14 cellular contexts compared by ENCODE assay signal in genomic region chr9:31807574-31808256, GRCh38.
DNase-seq lines count a peak whose midpoint lies in the region; ATAC-seq, FAIRE-seq and TF ChIP-seq lines count a peak whose summit lies in the region.
"Had no signal": no experiment of that assay in that cellular context is flagged by ENCODE, and none has a peak within 500 bp of the region (broad histone marks: within the 10 kb centered on the region; RNA-seq: fewer than 3 reads in every experiment).

No MANE protein-coding gene starts in this region.

- H3K36me3 Mint-ChIP-seq in type B pancreatic cell, result no peaks in the 10 kb centered on the region

- TF ChIP-seq RAD21 in SK-N-SH (IDR thresholded peaks at IDR 0.05; ENCODE audit: low read length), result no peak

- no peaks in the 10 kb centered on the region for H3K36me3 ChIP-seq in SK-N-SH (replicated peaks in 1 of 2; ENCODE audit: control insufficient read depth in 1 of 2, insufficient read depth in 2 of 2, low read length in 1 of 2)

- FAIRE-seq in GM19239 (lab: Jason Lieb, UNC), result no peak

- H3K27me3 ChIP-seq in SK-N-SH (ENCODE audit: insufficient read depth), result no peaks in the 10 kb centered on the region

- H3K4me1 Mint-ChIP-seq in type B pancreatic cell (ENCODE audit: unreplicated experiment), result no peaks in the 10 kb centered on the region

- 56% methylated on average over 16 of the region's 17 CpGs for WGBS in SK-N-SH (ENCODE audit: low lambda C conversion rate)

- no peaks in the 10 kb centered on the region for H3K27me3 Mint-ChIP-seq in type B pancreatic cell

- H3K27ac Mint-ChIP-seq in type B pancreatic cell, result no peak overlapping the region

- no peaks in the 10 kb centered on the region for H3K9me2 ChIP-seq in SK-N-SH

- CTCF ChIA-PET in SK-N-SH (lab: Yijun Ruan, JAX), result no interaction called here

- no peaks in the 10 kb centered on the region for H3K9me3 ChIP-seq in SK-N-SH

- POLR2A ChIA-PET in SK-N-SH (lab: Yijun Ruan, JAX), result no interaction called here

- TF ChIP-seq EP300 in SK-N-SH (IDR thresholded peaks at IDR 0.05; ENCODE audit: borderline replicate concordance in 1 of 2, low read depth in 1 of 2, low read length in 1 of 2), result no peak

- H3F3A ChIP-seq in SK-N-SH (replicated peaks; ENCODE audit: insufficient read depth), result no peaks in the 10 kb centered on the region

- no peaks in the 10 kb centered on the region for H3K4me1 ChIP-seq in SK-N-SH (ENCODE audit: control insufficient read depth in 1 of 2, insufficient read depth in 2 of 2, low read depth in 1 of 2, low read length in 1 of 2)

- H3K4me3 ChIP-seq in SK-N-SH (ENCODE audit: low read depth in 2 of 2, low read length in 1 of 2) (peak overlapping the region in 1 of 2 experiments; percentile 8; a peak in 1 of 4 replicates), epithelial cell of esophagus (ENCODE audit: low read length) (no peak overlapping the region)
- H3K4me3 ChIP-seq: skin epidermis had no signal

- no peak overlapping the region for H3K9ac ChIP-seq in SK-N-SH

- no peak overlapping the region for H2AFZ ChIP-seq in SK-N-SH (ENCODE audit: low read depth)

- H3K9me3 Mint-ChIP-seq in type B pancreatic cell, result no peaks in the 10 kb centered on the region

- DNase-seq in SK-N-SH, result no peak
- peak; percentile 27 for DNase-seq in NCI-H526 treated with DMSO at 0.1 percent for 48 hours (lab: John Stamatoyannopoulos, UW)
- peak; percentile 8 for DNase-seq in epithelial cell of esophagus (ENCODE audit: low read depth)
- DNase-seq in type B pancreatic cell (ENCODE audit: extremely low spot score, unreplicated experiment), result no peak
- no peak for DNase-seq in GM19239 (ENCODE audit: insufficient read length, low spot score)
- no peak for DNase-seq in NCI-H2171 treated with DMSO at 0.1 percent for 48 hours (lab: John Stamatoyannopoulos, UW)
- DNase-seq: activated CD4-positive, alpha-beta T cell treated with anti-CD3 and anti-CD28 coated beads, Interleukin-2, amount 50 U/mL, for 4 hours; COR-L47; NCI-H446 treated with DMSO at 0.1 percent for 48 hours; T-helper 9 cell had no signal

- peak; percentile 16; the same call in 1 of the 2 replicates for TF ChIP-seq CTCF in SK-N-SH (IDR thresholded peaks at IDR 0.05)
- TF ChIP-seq CTCF in epithelial cell of esophagus (IDR thresholded peaks at IDR 0.05; ENCODE audit: insufficient read depth, low read depth, low read length, missing control alignments), result no peak
- no peak for TF ChIP-seq CTCF in type B pancreatic cell (conservative IDR thresholded peaks at IDR 0.05)

- H4K20me1 ChIP-seq in SK-N-SH (ENCODE audit: insufficient read depth), result no peaks in the 10 kb centered on the region

- ATAC-seq in SK-N-SH treated with all-trans-retinoic acid at 6 μM for 48 hours (no peak), GM18520 (IDR thresholded peaks at IDR 0.05; ENCODE audit: unreplicated experiment) (no peak)

- H3K27ac ChIP-seq in SK-N-SH (ENCODE audit: low read depth in 2 of 2, low read length in 1 of 2), result no peak overlapping the region
- H3K27ac ChIP-seq: RWPE1, skin epidermis had no signal

- no peaks in the 10 kb centered on the region for H3K79me2 ChIP-seq in SK-N-SH (ENCODE audit: insufficient read depth)

- no peak overlapping the region for H3K4me2 ChIP-seq in SK-N-SH

- H3K4me3 Mint-ChIP-seq in type B pancreatic cell, result peak overlapping the region; percentile 58

TF ChIP-seq in SK-N-SH, 30 proteins besides CTCF, POLR2A, EP300 and RAD21 (continues in another document):
- TF ChIP-seq MEF2A (IDR thresholded peaks at IDR 0.05; ENCODE audit: borderline replicate concordance, low read depth) (no peak), SIN3A (IDR thresholded peaks at IDR 0.05; ENCODE audit: borderline replicate concordance, low read depth, low read length) (no peak), JUND (IDR thresholded peaks at IDR 0.05) (no peak), FOSL2 (IDR thresholded peaks at IDR 0.05; ENCODE audit: borderline replicate concordance, low read depth) (no peak), MAX (IDR thresholded peaks at IDR 0.05; ENCODE audit: low read depth) (no peak), GABPA (IDR thresholded peaks at IDR 0.05; ENCODE audit: low read depth) (no peak), REST (IDR thresholded peaks at IDR 0.05; ENCODE audit: low read depth, low read length) (no peak), POLR2AphosphoS5 (IDR thresholded peaks at IDR 0.05; ENCODE audit: low read depth, low read length) (no peak), NFIC (IDR thresholded peaks at IDR 0.05; ENCODE audit: borderline replicate concordance) (no peak), RXRA (IDR thresholded peaks at IDR 0.05; ENCODE audit: borderline replicate concordance, low read depth) (no peak), TAF1 (IDR thresholded peaks at IDR 0.05; ENCODE audit: borderline replicate concordance, low read depth, low read length) (no peak), SMC3 (IDR thresholded peaks at IDR 0.05; ENCODE audit: low read depth, low read length) (no peak)

TF ChIP-seq in SK-N-SH treated with all-trans-retinoic acid at 6 μM for 48 hours, 23 proteins besides CTCF, POLR2A, EP300 and RAD21:
- TF ChIP-seq BACH2 (CRISPR knock-in tag; IDR thresholded peaks at IDR 0.05; ENCODE audit: borderline replicate concordance) (no peak), ZFP3 (CRISPR knock-in tag; IDR thresholded peaks at IDR 0.05) (no peak), ARNTL (CRISPR knock-in tag; IDR thresholded peaks at IDR 0.05; ENCODE audit: borderline replicate concordance, low read depth) (no peak), CREB5 (CRISPR knock-in tag; IDR thresholded peaks at IDR 0.05; ENCODE audit: low read depth) (no peak), TSHZ2 (CRISPR knock-in tag; IDR thresholded peaks at IDR 0.05) (no peak), ZC3H10 (CRISPR knock-in tag; IDR thresholded peaks at IDR 0.05) (no peak), TOX (CRISPR knock-in tag; IDR thresholded peaks at IDR 0.05; ENCODE audit: borderline replicate concordance) (no peak), ESRRG (CRISPR knock-in tag; IDR thresholded peaks at IDR 0.05) (no peak), ZNF565 (CRISPR knock-in tag; conservative IDR thresholded peaks at IDR 0.05; ENCODE audit: low read depth) (no peak), RARB (CRISPR knock-in tag; IDR thresholded peaks at IDR 0.05) (no peak), ZFP30 (CRISPR knock-in tag; IDR thresholded peaks at IDR 0.05) (no peak), POU6F1 (CRISPR knock-in tag; IDR thresholded peaks at IDR 0.05; ENCODE audit: borderline replicate concordance, low read depth) (no peak), SNAI2 (CRISPR knock-in tag; IDR thresholded peaks at IDR 0.05) (no peak), ZNF70 (CRISPR knock-in tag; IDR thresholded peaks at IDR 0.05) (no peak), ZNF8 (CRISPR knock-in tag; IDR thresholded peaks at IDR 0.05) (no peak), GLIS3 (CRISPR knock-in tag; IDR thresholded peaks at IDR 0.05) (no peak), PPARA (CRISPR knock-in tag; IDR thresholded peaks at IDR 0.05; ENCODE audit: borderline replicate concordance) (no peak)

Comparison
In these comparisons a context has a peak if more than half of its experiments do, and no peak if none do; other contexts are left out.
1. DNase-seq: peak in NCI-H526 treated with DMSO at 0.1 percent for 48 hours (single experiment) and epithelial cell of esophagus (single experiment); none in SK-N-SH (single experiment), type B pancreatic cell (single experiment), GM19239 (single experiment) and NCI-H2171 treated with DMSO at 0.1 percent for 48 hours (single experiment).